ENCODE assay signal across 8 cellular contexts in genomic region chr9:128457207-128457606, GRCh38. TPM values are rescaled to one million over a fixed set of nuclear protein-coding genes. Genes with fewer than 3 reads are reported as not detected.
DNase-seq lines count a peak whose midpoint lies in the region; TF ChIP-seq lines count a peak whose summit lies in the region.

No MANE protein-coding gene starts in this region.

- peaks cover 0 to 3% of the 10 kb centered on the region in 2 donors for H3K27me3 Mint-ChIP-seq in CD8-positive, alpha-beta memory T cell
- peaks cover 53% of the 10 kb centered on the region for H3K27me3 Mint-ChIP-seq in endodermal cell (ENCODE audit: insufficient read depth)

- H3K36me3 ChIP-seq in CD8-positive, alpha-beta memory T cell (ENCODE audit: insufficient read depth, low read length) = peaks cover 15% of the 10 kb centered on the region
- peaks cover 24% of the 10 kb centered on the region for H3K36me3 ChIP-seq in OCI-LY3 (replicated peaks; ENCODE audit: low read depth, low read length)
- H3K36me3 ChIP-seq in endodermal cell (ENCODE audit: control insufficient read depth, insufficient read depth, low read length) = peaks cover 27% of the 10 kb centered on the region
- no peaks in the 10 kb centered on the region for H3K36me3 ChIP-seq in ovary

- H3K9me3 ChIP-seq in CD8-positive, alpha-beta memory T cell (ENCODE audit: low read length) = no peaks in the 10 kb centered on the region
- H3K9me3 ChIP-seq in OCI-LY3 (ENCODE audit: insufficient read depth, low read length) (no peaks in the 10 kb centered on the region), endodermal cell (ENCODE audit: control insufficient read depth, low read length) (no peaks in the 10 kb centered on the region), ovary (no peaks in the 10 kb centered on the region)

- H3K4me3 ChIP-seq in CD8-positive, alpha-beta memory T cell (ENCODE audit: low read length) = peak overlapping the region; percentile 87
- H3K4me3 ChIP-seq in OCI-LY3 (ENCODE audit: low read length) (peak overlapping the region; percentile 93), endodermal cell (ENCODE audit: low read length) (peak overlapping the region; percentile 86), ovary (peak overlapping the region; percentile 56)

- peaks cover 10 to 29% (median 11%) of the 10 kb centered on the region in 3 donors for H3K4me1 Mint-ChIP-seq in CD8-positive, alpha-beta memory T cell
- peaks cover 9% of the 10 kb centered on the region for H3K4me1 Mint-ChIP-seq in endodermal cell

- H3K27ac ChIP-seq in CD8-positive, alpha-beta memory T cell (ENCODE audit: low read depth, low read length) = no peak overlapping the region
- H3K27ac ChIP-seq in OCI-LY3 (ENCODE audit: low read length) (no peak overlapping the region), endodermal cell (ENCODE audit: low read depth, low read length) (no peak overlapping the region), ovary (no peak overlapping the region)

- POLR2A ChIA-PET in CD8-positive, alpha-beta memory T cell (lab: Charles Lee) = no interaction called here

- H3K4me3 Mint-ChIP-seq in CD8-positive, alpha-beta memory T cell = peak overlapping the region; percentile 84 to 98 (median 88)
- H3K4me3 Mint-ChIP-seq in endodermal cell = peak overlapping the region; percentile 78

- H3K4me2 ChIP-seq in OCI-LY3 (ENCODE audit: low read length) = peak overlapping the region; percentile 89

- no peak for TF ChIP-seq EP300 in ovary (IDR thresholded peaks at IDR 0.05)

- peaks cover 7% of the 10 kb centered on the region for H4K20me1 ChIP-seq in OCI-LY3 (ENCODE audit: insufficient read depth, low read length)

- 19 to 34% methylated on average over 10 to 13 of the region's 14 CpGs for WGBS in endodermal cell (ENCODE audit: insufficient coverage in 1 of 2, insufficient read length in 1 of 2), 2 experiments
- 29 to 35% (median 34%) methylated on average over 14 of the region's 14 CpGs for WGBS in ovary, 3 donors

- peaks cover 8% of the 10 kb centered on the region for H3K4me1 ChIP-seq in CD8-positive, alpha-beta memory T cell (ENCODE audit: insufficient read depth, low read length)
- peaks cover 6% of the 10 kb centered on the region for H3K4me1 ChIP-seq in OCI-LY3 (ENCODE audit: low read length)
- no peaks in the 10 kb centered on the region for H3K4me1 ChIP-seq in endodermal cell (ENCODE audit: control insufficient read depth, insufficient read depth, low read length)
- H3K4me1 ChIP-seq in ovary (ENCODE audit: insufficient read depth) = peaks cover 2% of the 10 kb centered on the region

- no peak for DNase-seq in CD8-positive, alpha-beta memory T cell
- DNase-seq in endodermal cell = peak; percentile 75
- peak in 2 of 5 donors; percentile 29 to 33 for DNase-seq in ovary
- no peak for DNase-seq in cerebellar nuclear complex (lab: John Stamatoyannopoulos, UW)
- no peak for DNase-seq in NCI-H526 treated with DMSO at 0.1 percent for 48 hours (lab: John Stamatoyannopoulos, UW)
- DNase-seq in OCI-M2 (lab: John Stamatoyannopoulos, UW; ENCODE audit: unreplicated experiment) = no peak
- no peak for DNase-seq in DMS153 (lab: John Stamatoyannopoulos, UW)

- CTCF ChIA-PET in CD8-positive, alpha-beta memory T cell (lab: Charles Lee) = interaction anchor here (2.1 kb wide), 1 partner anchor 19 kb away, joined by 8 read pairs; no protein-coding TSS in a partner anchor

- TF ChIP-seq CTCF in OCI-LY3 (IDR thresholded peaks at IDR 0.05; ENCODE audit: low read depth, low read length) (no peak), endodermal cell (conservative IDR thresholded peaks at IDR 0.05) (no peak), ovary (IDR thresholded peaks at IDR 0.05) (no peak)

- H3K9ac ChIP-seq in OCI-LY3 (ENCODE audit: low read length) (peak overlapping the region; percentile 86), endodermal cell (ENCODE audit: extremely low read depth, low read length, poor library complexity, severe bottlenecking) (no peak overlapping the region)

- H3K79me2 ChIP-seq in OCI-LY3 (ENCODE audit: low read length) = peaks cover 25% of the 10 kb centered on the region

- TF ChIP-seq POLR2A in ovary (IDR thresholded peaks at IDR 0.05) = no peak

- H3K27me3 ChIP-seq in CD8-positive, alpha-beta memory T cell (ENCODE audit: insufficient read depth, low read length, poor library complexity, severe bottlenecking) = no peaks in the 10 kb centered on the region
- H3K27me3 ChIP-seq in OCI-LY3 (ENCODE audit: low read depth, low read length) (peaks cover under 1% of the 10 kb centered on the region; the same call in 1 of the 2 replicates), endodermal cell (ENCODE audit: control insufficient read depth, insufficient read depth, low read length, poor library complexity, severe bottlenecking) (peaks cover 13% of the 10 kb centered on the region), ovary (no peaks in the 10 kb centered on the region)

- H3K36me3 Mint-ChIP-seq in CD8-positive, alpha-beta memory T cell = peaks cover 0 to 31% (median 7%) of the 10 kb centered on the region in 3 donors
- peaks cover 36% of the 10 kb centered on the region for H3K36me3 Mint-ChIP-seq in endodermal cell (ENCODE audit: low read depth)

- no peaks in the 10 kb centered on the region for H3K9me3 Mint-ChIP-seq in CD8-positive, alpha-beta memory T cell
- no peaks in the 10 kb centered on the region for H3K9me3 Mint-ChIP-seq in endodermal cell

- intact Hi-C loops in ovary (cut with DNase I) = loop anchor here in 1 of 4 donors (5.0 kb wide), 1 partner anchor 45 kb away; the partner anchor contains the start of gene GLE1

- peak overlapping the region in 5 of 8 donors; percentile 6 to 98 (median 81) for H3K27ac Mint-ChIP-seq in CD8-positive, alpha-beta memory T cell
- H3K27ac Mint-ChIP-seq in endodermal cell = no peak overlapping the region

- H2AFZ ChIP-seq in OCI-LY3 (ENCODE audit: low read depth, low read length) = no peak overlapping the region

RNA-seq across cellular contexts. Expression of gene ODF2, which starts 1.4 kb away (rescaled TPM):
- 10 to 100 TPM; 64.2 to 65.0 TPM for total RNA-seq in CD8-positive, alpha-beta memory T cell
- polyA plus RNA-seq in CD8-positive, alpha-beta memory T cell = 31.4 TPM
- 10 to 100 TPM; 34.5 to 48.7 TPM for total RNA-seq in endodermal cell
- polyA plus RNA-seq in endodermal cell (2013, experiment 1 of 2) = 60.4 TPM
- polyA plus RNA-seq in endodermal cell (2013, experiment 2 of 2) = 57.4 TPM
- 10 to 100 TPM in 6 of 7 donors, 1 to 10 TPM in 1; 9.7 to 26.5 (median 20.3) TPM for total RNA-seq in ovary
- 10 to 100 TPM; 14.6 to 23.9 TPM for polyA plus RNA-seq in ovary

RNA-seq across cellular contexts. Expression of gene CERCAM, which starts 36.5 kb away (rescaled TPM):
- 1 to 10 TPM; 1.9 to 2.6 TPM for total RNA-seq in CD8-positive, alpha-beta memory T cell
- polyA plus RNA-seq in CD8-positive, alpha-beta memory T cell = 1.1 TPM
- 10 to 100 TPM; 18.5 to 26.5 TPM for total RNA-seq in endodermal cell
- polyA plus RNA-seq in endodermal cell (2013, experiment 1 of 2) = 51.5 TPM
- 53.6 TPM for polyA plus RNA-seq in endodermal cell (2013, experiment 2 of 2)
- 10 to 100 TPM; 19.6 to 63.9 (median 45.8) TPM for total RNA-seq in ovary
- polyA plus RNA-seq in ovary = 10 to 100 TPM; 24.2 to 27.3 TPM

RNA-seq across cellular contexts. Expression of gene GLE1, which starts 47.3 kb away (rescaled TPM):
- total RNA-seq in CD8-positive, alpha-beta memory T cell = 10 to 100 TPM; 48.7 to 51.9 TPM
- 35.1 TPM for polyA plus RNA-seq in CD8-positive, alpha-beta memory T cell
- total RNA-seq in endodermal cell (10 to 100 TPM; 14.7 to 16.6 TPM), ovary (10 to 100 TPM; 12.4 to 20.2 (median 19.0) TPM)
- 15.9 TPM for polyA plus RNA-seq in endodermal cell (2013, experiment 1 of 2)
- 17.1 TPM for polyA plus RNA-seq in endodermal cell (2013, experiment 2 of 2)
- polyA plus RNA-seq in ovary = 10 to 100 TPM; 14.0 to 28.2 TPM

Comparison
In these comparisons a context has a peak if more than half of its experiments do, and no peak if none do; other contexts are left out.
1. RNA of gene CERCAM, which starts 36.5 kb away (total RNA-seq): 19.6 to 63.9 TPM in ovary and 18.5 to 26.5 TPM in endodermal cell; 1.9 to 2.6 TPM in CD8-positive, alpha-beta memory T cell; every median in the first group is over 4 times any median in the second.
2. Peak in every context shown above with its lines, with median percentiles within 50 percentile points of each other: H3K4me3 ChIP-seq.